ENCODE assay signal across 23 cellular contexts in genomic region chr12:85798122-85798521, GRCh38.
"Had no signal": no experiment of that assay in that cellular context is flagged by ENCODE, and none has a peak within 500 bp of the region (broad histone marks: within the 10 kb centered on the region; RNA-seq: fewer than 3 reads in every experiment).

No MANE protein-coding gene starts in this region.

- H3K4me1 ChIP-seq: body of pancreas, gastroesophageal sphincter had no signal

- DNase-seq: activated CD4-positive, alpha-beta memory T cell treated with anti-CD3 and anti-CD28 coated beads, Interleukin-2, amount 10 ng/mL, durations not matched to agents 7 days and 5 days; activated CD4-positive, alpha-beta T cell treated with anti-CD3 and anti-CD28 coated beads for 1 hour; activated CD4-positive, alpha-beta T cell treated with anti-CD3 and anti-CD28 coated beads for 4 hours; activated CD4-positive, alpha-beta T cell treated with anti-CD3 and anti-CD28 coated beads, Interleukin-2, amount 10 ng/mL, durations not matched to agents 7 days and 5 days; activated CD4-positive, alpha-beta T cell treated with anti-CD3 and anti-CD28 coated beads, Interleukin-2, amount 50 U/mL, for 4 hours; activated CD8-positive, alpha-beta memory T cell treated with anti-CD3 and anti-CD28 coated beads, Interleukin-2, amount 50 U/mL, for 48 hours; activated gamma-delta T cell; activated naive CD4-positive, alpha-beta T cell treated with anti-CD3 and anti-CD28 coated beads, Interleukin-2, amount 50 U/mL, for 16 hours; activated naive CD4-positive, alpha-beta T cell treated with Interleukin-2 at 50 U/mL for 16 hours; activated T-cell treated with anti-CD3 and anti-CD28 coated beads for 4 hours; activated T-cell treated with anti-CD3 and anti-CD28 coated beads, Interleukin-2, amount 50 U/mL, for 24 hours; activated T-cell treated with anti-CD3 and anti-CD28 coated beads, Interleukin-2, amount 50 U/mL, for 72 hours; amniotic stem cell; anterior cingulate cortex; body of pancreas; caudate nucleus; effector CD8-positive, alpha-beta T cell; esophagus squamous epithelium; foreskin melanocyte; heart right ventricle; T-helper 2 cell had no signal

- H3K9me3 ChIP-seq: body of pancreas, esophagus squamous epithelium, gastroesophageal sphincter had no signal

- H3K27me3 ChIP-seq: body of pancreas, esophagus squamous epithelium, gastroesophageal sphincter, heart right ventricle had no signal

- H3K36me3 ChIP-seq: esophagus squamous epithelium, gastroesophageal sphincter, heart right ventricle had no signal

- H3K4me3 ChIP-seq: body of pancreas, esophagus squamous epithelium, gastroesophageal sphincter, heart right ventricle had no signal

- H3K27ac ChIP-seq: body of pancreas, epithelial cell of prostate, esophagus squamous epithelium, gastroesophageal sphincter, heart right ventricle had no signal
